ENCODE assay signal across 1 cellular context in the genomic region with DNA sequence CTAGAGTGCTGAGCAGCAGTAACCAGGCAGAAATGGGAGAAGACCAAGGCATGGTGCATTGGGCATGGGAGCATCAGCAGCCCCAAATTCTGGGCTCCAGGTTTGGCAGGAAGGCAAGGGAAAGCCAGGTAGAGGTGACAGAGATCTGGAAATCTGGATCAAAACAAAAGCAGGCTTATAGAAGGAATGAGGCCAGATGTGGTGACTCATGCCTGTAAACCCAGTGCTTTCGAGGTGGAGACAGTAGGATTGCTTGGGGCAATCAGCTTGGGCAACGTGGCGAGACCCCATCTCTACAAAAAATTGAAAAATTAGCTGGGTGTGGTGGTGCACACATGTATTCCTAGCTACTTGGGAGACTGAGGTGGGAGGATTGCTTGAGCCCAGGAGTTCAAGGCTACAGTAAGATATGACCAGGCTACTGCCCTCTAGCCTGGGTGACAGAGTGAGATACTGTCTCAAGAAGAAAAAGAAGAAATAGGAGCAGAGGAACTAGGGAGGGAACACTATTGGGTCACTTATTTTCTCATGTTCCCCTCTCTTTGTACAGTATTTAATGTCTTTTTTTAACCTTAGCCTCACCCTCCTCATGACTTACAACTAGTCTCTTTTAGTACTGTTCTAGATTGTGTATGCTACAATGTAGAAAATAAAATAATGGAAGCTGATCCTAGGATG.
TF ChIP-seq lines count a peak whose summit lies in the region.

No MANE protein-coding gene starts in this region.

TF ChIP-seq in HepG2, 621 proteins besides CTCF, POLR2A, EP300 and RAD21 (continued from another document):
- no peak for TF ChIP-seq KDM2A (CRISPR knock-in tag; IDR thresholded peaks at IDR 0.05; ENCODE audit: borderline replicate concordance, low read depth)
- TF ChIP-seq SRSF1 (optimal IDR thresholded peaks at IDR 0.05; ENCODE audit: low read depth, low read length): no peak
- TF ChIP-seq, protein P1, sequence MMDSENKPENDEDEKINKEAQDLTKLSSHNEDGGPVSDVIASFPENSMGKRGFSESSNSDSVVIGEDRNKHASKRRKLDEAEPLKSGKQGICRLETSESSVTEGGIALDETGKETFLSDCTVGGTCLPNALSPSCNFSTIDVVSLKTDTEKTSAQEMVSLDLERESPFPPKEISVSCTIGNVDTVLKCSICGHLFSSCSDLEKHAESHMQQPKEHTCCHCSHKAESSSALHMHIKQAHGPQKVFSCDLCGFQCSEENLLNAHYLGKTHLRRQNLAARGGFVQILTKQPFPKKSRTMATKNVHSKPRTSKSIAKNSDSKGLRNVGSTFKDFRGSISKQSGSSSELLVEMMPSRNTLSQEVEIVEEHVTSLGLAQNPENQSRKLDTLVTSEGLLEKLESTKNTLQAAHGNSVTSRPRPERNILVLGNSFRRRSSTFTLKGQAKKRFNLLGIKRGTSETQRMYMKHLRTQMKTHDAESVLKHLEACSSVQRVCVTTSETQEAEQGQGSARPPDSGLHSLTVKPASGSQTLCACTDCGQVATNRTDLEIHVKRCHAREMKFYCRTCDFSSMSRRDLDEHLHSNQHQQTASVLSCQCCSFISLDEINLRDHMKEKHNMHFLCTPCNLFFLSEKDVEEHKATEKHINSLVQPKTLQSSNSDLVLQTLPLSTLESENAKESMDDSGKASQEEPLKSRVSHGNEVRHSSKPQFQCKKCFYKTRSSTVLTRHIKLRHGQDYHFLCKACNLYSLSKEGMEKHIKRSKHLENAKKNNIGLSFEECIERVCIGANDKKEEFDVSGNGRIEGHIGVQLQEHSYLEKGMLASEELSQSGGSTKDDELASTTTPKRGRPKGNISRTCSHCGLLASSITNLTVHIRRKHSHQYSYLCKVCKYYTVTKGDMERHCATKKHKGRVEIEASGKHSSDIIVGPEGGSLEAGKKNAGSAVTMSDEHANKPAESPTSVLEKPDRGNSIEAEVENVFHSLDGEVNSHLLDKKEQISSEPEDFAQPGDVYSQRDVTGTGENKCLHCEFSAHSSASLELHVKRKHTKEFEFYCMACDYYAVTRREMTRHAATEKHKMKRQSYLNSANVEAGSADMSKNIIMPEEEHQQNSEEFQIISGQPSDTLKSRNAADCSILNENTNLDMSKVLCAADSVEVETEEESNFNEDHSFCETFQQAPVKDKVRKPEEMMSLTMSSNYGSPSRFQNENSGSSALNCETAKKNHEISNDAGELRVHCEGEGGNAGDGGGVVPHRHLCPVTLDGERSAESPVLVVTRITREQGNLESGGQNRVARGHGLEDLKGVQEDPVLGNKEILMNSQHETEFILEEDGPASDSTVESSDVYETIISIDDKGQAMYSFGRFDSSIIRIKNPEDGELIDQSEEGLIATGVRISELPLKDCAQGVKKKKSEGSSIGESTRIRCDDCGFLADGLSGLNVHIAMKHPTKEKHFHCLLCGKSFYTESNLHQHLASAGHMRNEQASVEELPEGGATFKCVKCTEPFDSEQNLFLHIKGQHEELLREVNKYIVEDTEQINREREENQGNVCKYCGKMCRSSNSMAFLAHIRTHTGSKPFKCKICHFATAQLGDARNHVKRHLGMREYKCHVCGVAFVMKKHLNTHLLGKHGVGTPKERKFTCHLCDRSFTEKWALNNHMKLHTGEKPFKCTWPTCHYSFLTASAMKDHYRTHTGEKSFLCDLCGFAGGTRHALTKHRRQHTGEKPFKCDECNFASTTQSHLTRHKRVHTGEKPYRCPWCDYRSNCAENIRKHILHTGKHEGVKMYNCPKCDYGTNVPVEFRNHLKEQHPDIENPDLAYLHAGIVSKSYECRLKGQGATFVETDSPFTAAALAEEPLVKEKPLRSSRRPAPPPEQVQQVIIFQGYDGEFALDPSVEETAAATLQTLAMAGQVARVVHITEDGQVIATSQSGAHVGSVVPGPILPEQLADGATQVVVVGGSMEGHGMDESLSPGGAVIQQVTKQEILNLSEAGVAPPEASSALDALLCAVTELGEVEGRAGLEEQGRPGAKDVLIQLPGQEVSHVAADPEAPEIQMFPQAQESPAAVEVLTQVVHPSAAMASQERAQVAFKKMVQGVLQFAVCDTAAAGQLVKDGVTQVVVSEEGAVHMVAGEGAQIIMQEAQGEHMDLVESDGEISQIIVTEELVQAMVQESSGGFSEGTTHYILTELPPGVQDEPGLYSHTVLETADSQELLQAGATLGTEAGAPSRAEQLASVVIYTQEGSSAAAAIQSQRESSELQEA (CRISPR knock-in tag; IDR thresholded peaks at IDR 0.05; ENCODE audit: not compliant biosample characterization): no peak
- no peak for TF ChIP-seq ZNF670 (CRISPR knock-in tag; IDR thresholded peaks at IDR 0.05; ENCODE audit: borderline replicate concordance)
- TF ChIP-seq, protein P2, sequence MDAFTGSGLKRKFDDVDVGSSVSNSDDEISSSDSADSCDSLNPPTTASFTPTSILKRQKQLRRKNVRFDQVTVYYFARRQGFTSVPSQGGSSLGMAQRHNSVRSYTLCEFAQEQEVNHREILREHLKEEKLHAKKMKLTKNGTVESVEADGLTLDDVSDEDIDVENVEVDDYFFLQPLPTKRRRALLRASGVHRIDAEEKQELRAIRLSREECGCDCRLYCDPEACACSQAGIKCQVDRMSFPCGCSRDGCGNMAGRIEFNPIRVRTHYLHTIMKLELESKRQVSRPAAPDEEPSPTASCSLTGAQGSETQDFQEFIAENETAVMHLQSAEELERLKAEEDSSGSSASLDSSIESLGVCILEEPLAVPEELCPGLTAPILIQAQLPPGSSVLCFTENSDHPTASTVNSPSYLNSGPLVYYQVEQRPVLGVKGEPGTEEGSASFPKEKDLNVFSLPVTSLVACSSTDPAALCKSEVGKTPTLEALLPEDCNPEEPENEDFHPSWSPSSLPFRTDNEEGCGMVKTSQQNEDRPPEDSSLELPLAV (CRISPR knock-in tag; conservative IDR thresholded peaks at IDR 0.05; ENCODE audit: low read depth): no peak
- no peak for TF ChIP-seq PTBP1 (IDR thresholded peaks at IDR 0.05; ENCODE audit: low read depth, low read length, poor library complexity, severe bottlenecking)
- no peak for TF ChIP-seq ZKSCAN1 (IDR thresholded peaks at IDR 0.05; ENCODE audit: low read length)
- no peak for TF ChIP-seq SMARCC2 (IDR thresholded peaks at IDR 0.05)
- TF ChIP-seq ZNF331 (CRISPR knock-in tag; IDR thresholded peaks at IDR 0.05): no peak
- TF ChIP-seq SYNCRIP (IDR thresholded peaks at IDR 0.05; ENCODE audit: insufficient read depth, low read depth, low read length): no peak
- TF ChIP-seq, protein P3, sequence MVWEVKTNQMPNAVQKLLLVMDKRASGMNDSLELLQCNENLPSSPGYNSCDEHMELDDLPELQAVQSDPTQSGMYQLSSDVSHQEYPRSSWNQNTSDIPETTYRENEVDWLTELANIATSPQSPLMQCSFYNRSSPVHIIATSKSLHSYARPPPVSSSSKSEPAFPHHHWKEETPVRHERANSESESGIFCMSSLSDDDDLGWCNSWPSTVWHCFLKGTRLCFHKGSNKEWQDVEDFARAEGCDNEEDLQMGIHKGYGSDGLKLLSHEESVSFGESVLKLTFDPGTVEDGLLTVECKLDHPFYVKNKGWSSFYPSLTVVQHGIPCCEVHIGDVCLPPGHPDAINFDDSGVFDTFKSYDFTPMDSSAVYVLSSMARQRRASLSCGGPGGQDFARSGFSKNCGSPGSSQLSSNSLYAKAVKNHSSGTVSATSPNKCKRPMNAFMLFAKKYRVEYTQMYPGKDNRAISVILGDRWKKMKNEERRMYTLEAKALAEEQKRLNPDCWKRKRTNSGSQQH (CRISPR knock-in tag; IDR thresholded peaks at IDR 0.05; ENCODE audit: low read depth): no peak
- TF ChIP-seq RARA (CRISPR knock-in tag; IDR thresholded peaks at IDR 0.05): no peak
- no peak for TF ChIP-seq ZNF496 (CRISPR knock-in tag; IDR thresholded peaks at IDR 0.05; ENCODE audit: insufficient replicate concordance)
